In genomic region chr4:173745765-173746164, GRCh38 we compare ENCODE assay signal across 15 cellular contexts.
DNase-seq lines count a peak whose midpoint lies in the region; ATAC-seq and TF ChIP-seq lines count a peak whose summit lies in the region.
"Had no signal": no experiment of that assay in that cellular context is flagged by ENCODE, and none has a peak within 500 bp of the region (broad histone marks: within the 10 kb centered on the region; RNA-seq: fewer than 3 reads in every experiment).

No MANE protein-coding gene starts in this region.

- ATAC-seq in heart right ventricle: peak; percentile 46 to 97 (median 87)
- ATAC-seq in left colon: no peak

- POLR2A ChIA-PET in HEK293T (lab: Yijun Ruan, JAX): no interaction called here

- peaks cover 0 to 20% (median 0%) of the 10 kb centered on the region in 9 donors for H3K4me1 ChIP-seq in heart right ventricle
- H3K4me1 ChIP-seq in right atrium auricular region: peaks cover 0 to 6% of the 10 kb centered on the region in 2 donors
- H3K4me1 ChIP-seq: BLaER1, HAP-1 had no signal

- DNase-seq in HEK293T (ENCODE audit: extremely low spot score) (no peak), NCI-H2227 treated with DMSO at 0.1 percent for 48 hours (lab: John Stamatoyannopoulos, UW) (peak; percentile 27), heart right ventricle (no peak), right atrium auricular region (ENCODE audit: low spot score) (no peak), EL (no peak), left colon (no peak), coronary artery (ENCODE audit: low spot score) (no peak), KG1 (lab: John Stamatoyannopoulos, UW) (no peak)
- DNase-seq: 8988T; CD4-positive, alpha-beta memory T cell; DMS153; DMS79; GF-D8 had no signal

- H3K27me3 ChIP-seq in heart right ventricle (no peaks in the 10 kb centered on the region), right atrium auricular region (no peaks in the 10 kb centered on the region)
- H3K27me3 ChIP-seq: BLaER1 had no signal

- H3K4me3 ChIP-seq in heart right ventricle (peak overlapping the region in 3 of 10 donors; percentile 2 to 11 (median 8)), right atrium auricular region (no peak overlapping the region), coronary artery (no peak overlapping the region)
- H3K4me3 ChIP-seq: BLaER1, HAP-1 had no signal

- H3K9me3 ChIP-seq in heart right ventricle (peaks cover 0 to 24% (median 0%) of the 10 kb centered on the region in 11 donors), right atrium auricular region (peaks cover 0 to 8% of the 10 kb centered on the region in 2 donors)
- H3K9me3 ChIP-seq: HAP-1 had no signal

- 35 to 39% methylated on average over 3 of the region's 3 CpGs for WGBS in heart right ventricle, 2 donors

- no peaks in the 10 kb centered on the region for H3K36me3 ChIP-seq in heart right ventricle
- no peaks in the 10 kb centered on the region for H3K36me3 ChIP-seq in right atrium auricular region
- H3K36me3 ChIP-seq: BLaER1, HAP-1 had no signal

- TF ChIP-seq CTCF in heart right ventricle (IDR thresholded peaks at IDR 0.05) (no peak), right atrium auricular region (IDR thresholded peaks at IDR 0.05) (no peak), coronary artery (IDR thresholded peaks at IDR 0.05) (no peak)

- intact Hi-C loops in heart right ventricle (cut with DNase I): loop anchor here in 9 of 10 donors (2.0 to 5.0 kb wide), 8 partner anchors 58 to 247 kb away; partner anchors contain the start of gene HAND2 (in 6 of the 9)
- intact Hi-C loops in left colon (cut with DNase I, micrococcal nuclease): no loop called here

- H3K27ac ChIP-seq in heart right ventricle (peak overlapping the region in 9 of 10 donors; percentile 30 to 86 (median 69)), right atrium auricular region (peak overlapping the region; percentile 52 to 86), coronary artery (no peak overlapping the region)
- H3K27ac ChIP-seq: BLaER1 had no signal

- CTCF ChIA-PET in HEK293T (lab: Yijun Ruan, JAX): no interaction called here

TF ChIP-seq in HEK293T, 16 proteins besides CTCF, POLR2A, EP300 and RAD21:
- TF ChIP-seq L3MBTL2 (conservative IDR thresholded peaks at IDR 0.05): 0 out of 2 replicates have a peak, but pooled peaks have one; percentile 19
- no peak for TF ChIP-seq FOXM1 (IDR thresholded peaks at IDR 0.05; ENCODE audit: borderline replicate concordance)

Comparison
In these comparisons a context has a peak if more than half of its experiments do, and no peak if none do; other contexts are left out.
1. H3K27ac ChIP-seq: peak in heart right ventricle (9 of 10) and right atrium auricular region (2 of 2); none in coronary artery (0 of 2).
2. intact Hi-C loops: an anchor here in heart right ventricle (2.0 to 5.0 kb wide); none called in left colon.